17 cellular contexts compared by ENCODE assay signal in the genomic region with DNA sequence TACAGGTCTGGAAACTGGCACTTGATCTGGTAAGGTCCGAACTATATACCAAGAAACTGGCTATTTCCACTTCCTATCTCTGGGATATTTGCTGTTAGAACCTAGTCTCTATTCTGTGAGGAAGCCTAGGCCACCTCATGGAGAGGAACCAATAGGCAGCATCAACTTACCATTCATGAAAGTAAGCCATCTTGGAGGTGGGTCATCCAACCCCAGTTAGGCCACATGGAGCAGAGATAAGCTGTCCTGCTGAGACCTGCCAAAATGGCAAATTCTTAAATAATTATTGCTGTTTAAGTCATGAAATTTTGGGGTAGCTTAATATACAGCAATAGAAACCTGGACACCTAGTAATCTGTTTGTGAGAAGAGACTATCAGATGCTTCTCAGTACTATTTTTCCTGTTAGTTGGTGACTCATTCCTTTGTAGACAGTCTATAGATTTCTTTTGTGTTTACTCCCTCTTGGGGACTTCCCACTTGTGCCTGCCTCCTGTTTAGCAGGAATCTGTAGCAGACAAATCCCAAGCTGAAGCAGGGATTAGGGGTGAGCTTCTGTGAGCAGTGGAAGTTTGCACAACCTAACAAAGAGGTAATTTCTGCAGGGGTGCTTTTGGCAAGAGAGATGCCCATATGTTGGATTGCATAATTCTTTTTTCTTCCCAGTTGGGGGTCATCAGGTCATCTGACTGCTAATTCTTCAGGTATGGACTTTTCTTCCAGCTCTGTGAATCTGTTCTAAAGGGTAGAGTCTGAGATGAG.
DNase-seq lines count a peak whose midpoint lies in the region; ATAC-seq, FAIRE-seq and TF ChIP-seq lines count a peak whose summit lies in the region.
"Had no signal": no experiment of that assay in that cellular context is flagged by ENCODE, and none has a peak within 500 bp of the region (broad histone marks: within the 10 kb centered on the region; RNA-seq: fewer than 3 reads in every experiment).

No MANE protein-coding gene starts in this region.

- TF ChIP-seq EP300 in HepG2 (IDR thresholded peaks at IDR 0.05; ENCODE audit: low read depth in 2 of 2, low read length in 2 of 2) (0 out of 4 replicates have a peak, but pooled peaks of 1 of the 2 experiments have one; percentile 9), HepG2 (CRISPR knock-in tag; IDR thresholded peaks at IDR 0.05; ENCODE audit: borderline replicate concordance) (no peak)

- CTCF ChIA-PET in A673 (lab: Charles Lee) (no interaction called here), HepG2 (lab: Yijun Ruan, JAX; ENCODE audit: low intra/inter-chr PET ratio, low total read pairs) (no interaction called here)
- CTCF ChIA-PET in CD8-positive, alpha-beta memory T cell (lab: Charles Lee): no interaction called here

- H3K9me3 ChIP-seq in A673 (ENCODE audit: low read depth, low read length, poor library complexity, severe bottlenecking) (no peaks in the 10 kb centered on the region), body of pancreas (no peaks in the 10 kb centered on the region), HepG2 (ENCODE audit: low read length) (no peaks in the 10 kb centered on the region)
- H3K9me3 ChIP-seq in CD8-positive, alpha-beta memory T cell (ENCODE audit: low read length): no peaks in the 10 kb centered on the region
- H3K9me3 ChIP-seq: esophagus squamous epithelium, testis had no signal

- WGBS in body of pancreas, 2 donors: 53 to 73% methylated on average over 1 of the region's 1 CpG
- 89% methylated on average over 1 of the region's 1 CpG for WGBS in HepG2 (ENCODE audit: low lambda C conversion rate)
- WGBS in lower leg skin, 2 donors: 95 to 100% methylated on average over 1 of the region's 1 CpG

- peaks cover 1 to 6% of the 10 kb centered on the region in 2 donors for H3K27me3 Mint-ChIP-seq in CD8-positive, alpha-beta memory T cell

- no peaks in the 10 kb centered on the region for H3K36me3 Mint-ChIP-seq in CD8-positive, alpha-beta memory T cell
- H3K36me3 Mint-ChIP-seq: naive thymus-derived CD8-positive, alpha-beta T cell had no signal

- TF ChIP-seq CTCF in A673 (conservative IDR thresholded peaks at IDR 0.05; ENCODE audit: low read depth, low read length) (no peak), body of pancreas (IDR thresholded peaks at IDR 0.05) (no peak), HepG2 (CRISPR knock-in tag; IDR thresholded peaks at IDR 0.05) (no peak), lower leg skin (IDR thresholded peaks at IDR 0.05) (no peak), coronary artery (IDR thresholded peaks at IDR 0.05) (no peak)

- H3K4me2 ChIP-seq in HepG2 (ENCODE audit: low read depth, low read length): peak overlapping the region; percentile 26; the same call in 1 of the 2 replicates

- BruUV-seq in A673 (replicated peaks; lab: Mats Ljungman, UMichigan) (no TSS peak), HepG2 (replicated peaks; lab: Mats Ljungman, UMichigan) (no TSS peak)

- H3K27ac ChIP-seq in A673 (ENCODE audit: low read depth, low read length, poor library complexity, severe bottlenecking) (no peak overlapping the region), body of pancreas (peak overlapping the region; percentile 65 to 80 (median 72)), HepG2 (ENCODE audit: extremely low read length, insufficient read depth, low read length) (no peak overlapping the region), coronary artery (no peak overlapping the region)
- H3K27ac ChIP-seq in CD8-positive, alpha-beta memory T cell (ENCODE audit: low read depth, low read length): no peak overlapping the region
- H3K27ac ChIP-seq: esophagus squamous epithelium, testis had no signal

- TF ChIP-seq POLR2A in body of pancreas (IDR thresholded peaks at IDR 0.05) (no peak), HepG2 (IDR thresholded peaks at IDR 0.05; ENCODE audit: insufficient read depth in 1 of 2, low read depth in 2 of 2, low read length in 2 of 2) (no peak), lower leg skin (IDR thresholded peaks at IDR 0.05) (no peak)

- DNase-seq in A673 (ENCODE audit: low spot score) (peak; percentile 11), HT1080 (ENCODE audit: low read depth) (peak; percentile 10), body of pancreas (peak in 3 of 4 donors; percentile 24 to 43 (median 29)), HepG2 (ENCODE audit: low spot score) (peak; percentile 35), SHP77 (lab: John Stamatoyannopoulos, UW) (no peak), lower leg skin (ENCODE audit: low spot score in 2 of 2) (no peak), coronary artery (ENCODE audit: low spot score) (no peak)
- DNase-seq in CD8-positive, alpha-beta memory T cell: no peak
- DNase-seq: activated CD4-positive, alpha-beta T cell treated with anti-CD3 and anti-CD28 coated beads, Interleukin-2, amount 50 U/mL, for 1 hour; activated naive CD8-positive, alpha-beta T cell treated with anti-CD3 and anti-CD28 coated beads, Interleukin-2, amount 50 U/mL, for 24 hours; activated T-cell treated with anti-CD3 and anti-CD28 coated beads, Interleukin-2, amount 50 U/mL, for 72 hours; COR-L47; cortex of kidney; esophagus squamous epithelium; left ventricle myocardium superior; naive thymus-derived CD8-positive, alpha-beta T cell; testis had no signal

- intact Hi-C loops in A673 (cut with micrococcal nuclease; ENCODE audit: unreplicated experiment): no loop called here
- intact Hi-C loops in body of pancreas (cut with DNase I): no loop called here
- intact Hi-C loops in HepG2 (cut with micrococcal nuclease; ENCODE audit: unreplicated experiment): no loop called here
- intact Hi-C loops in lower leg skin (cut with DNase I; ENCODE audit: low total_unique reads): no loop called here

- no peaks in the 10 kb centered on the region for H4K20me1 ChIP-seq in HepG2 (ENCODE audit: insufficient read depth, low read length)

- no peak for TF ChIP-seq RAD21 in HepG2 (CRISPR knock-in tag; IDR thresholded peaks at IDR 0.05)

- no peak overlapping the region for H3K27ac Mint-ChIP-seq in CD8-positive, alpha-beta memory T cell
- H3K27ac Mint-ChIP-seq: activated naive CD8-positive, alpha-beta T cell treated with anti-CD3 and anti-CD28 coated beads, Interleukin-2, amount 50 U/mL, for 24 hours; naive thymus-derived CD8-positive, alpha-beta T cell had no signal

- ATAC-seq in body of pancreas (peak; percentile 63), HepG2 (peak; percentile 91)
- ATAC-seq: activated naive CD8-positive, alpha-beta T cell treated with anti-CD3 and anti-CD28 coated beads, Interleukin-2, amount 50 U/mL, for 24 hours; activated T-cell treated with anti-CD3 and anti-CD28 coated beads, Interleukin-2, amount 50 U/mL, for 72 hours; naive thymus-derived CD8-positive, alpha-beta T cell had no signal

- H3K27me3 ChIP-seq in A673 (replicated peaks; ENCODE audit: insufficient read depth, low read depth, low read length, poor library complexity) (peaks cover 5% of the 10 kb centered on the region), body of pancreas (no peaks in the 10 kb centered on the region), HepG2 (ENCODE audit: control insufficient read depth in 1 of 2, insufficient read depth in 2 of 2, low read length in 2 of 2) (no peaks in the 10 kb centered on the region)
- H3K27me3 ChIP-seq in CD8-positive, alpha-beta memory T cell (ENCODE audit: insufficient read depth, low read length, poor library complexity, severe bottlenecking): no peaks in the 10 kb centered on the region
- H3K27me3 ChIP-seq: testis had no signal

- no peaks in the 10 kb centered on the region for H3K4me1 Mint-ChIP-seq in CD8-positive, alpha-beta memory T cell
- H3K4me1 Mint-ChIP-seq: activated naive CD8-positive, alpha-beta T cell treated with anti-CD3 and anti-CD28 coated beads, Interleukin-2, amount 50 U/mL, for 24 hours; naive thymus-derived CD8-positive, alpha-beta T cell had no signal

- H3K4me3 ChIP-seq in A673 (ENCODE audit: low read depth, low read length, poor library complexity, severe bottlenecking): no peak overlapping the region
- no peak overlapping the region for H3K4me3 ChIP-seq in body of pancreas
- no peak overlapping the region for H3K4me3 ChIP-seq in HepG2 (replicated peaks in 1 of 3; ENCODE audit: insufficient read depth in 1 of 3, low read depth in 2 of 3, low read length in 3 of 3)
- H3K4me3 ChIP-seq in CD8-positive, alpha-beta memory T cell (ENCODE audit: low read length): no peak overlapping the region
- no peak overlapping the region for H3K4me3 ChIP-seq in lower leg skin (ENCODE audit: low read depth, poor library complexity, severe bottlenecking)
- no peak overlapping the region for H3K4me3 ChIP-seq in coronary artery
- H3K4me3 ChIP-seq: esophagus squamous epithelium, testis had no signal

- no peak overlapping the region for H3K9ac ChIP-seq in HepG2 (ENCODE audit: insufficient read depth, low read depth, low read length)

- H2AFZ ChIP-seq in HepG2 (ENCODE audit: low read length): no peak overlapping the region

- H3K4me1 ChIP-seq in A673 (ENCODE audit: insufficient read depth, low read length, poor library complexity, severe bottlenecking) (no peaks in the 10 kb centered on the region), body of pancreas (peaks cover 44% of the 10 kb centered on the region), HepG2 (ENCODE audit: insufficient read depth, low read length) (peaks cover 25% of the 10 kb centered on the region)
- no peaks in the 10 kb centered on the region for H3K4me1 ChIP-seq in CD8-positive, alpha-beta memory T cell (ENCODE audit: insufficient read depth, low read length)
- H3K4me1 ChIP-seq: testis had no signal

- no peaks in the 10 kb centered on the region for H3K36me3 ChIP-seq in A673 (ENCODE audit: insufficient read depth, low read length, poor library complexity, severe bottlenecking)
- no peaks in the 10 kb centered on the region for H3K36me3 ChIP-seq in body of pancreas (replicated peaks in 1 of 2; ENCODE audit: insufficient read depth in 1 of 2, low read depth in 2 of 2)
- no peaks in the 10 kb centered on the region for H3K36me3 ChIP-seq in HepG2 (replicated peaks in 1 of 2; ENCODE audit: control insufficient read depth in 1 of 2, insufficient read depth in 2 of 2, low read length in 2 of 2)
- H3K36me3 ChIP-seq in CD8-positive, alpha-beta memory T cell (ENCODE audit: insufficient read depth, low read length): no peaks in the 10 kb centered on the region
- H3K36me3 ChIP-seq: esophagus squamous epithelium had no signal

- no peak for FAIRE-seq in HepG2 (lab: Jason Lieb, UNC)

- H3K9me3 Mint-ChIP-seq in CD8-positive, alpha-beta memory T cell: peaks cover 0 to 7% (median 0%) of the 10 kb centered on the region in 5 donors
- H3K9me3 Mint-ChIP-seq: activated naive CD8-positive, alpha-beta T cell treated with anti-CD3 and anti-CD28 coated beads, Interleukin-2, amount 50 U/mL, for 24 hours; activated T-cell treated with anti-CD3 and anti-CD28 coated beads, Interleukin-2, amount 50 U/mL, for 72 hours had no signal

- no peaks in the 10 kb centered on the region for H3K79me2 ChIP-seq in HepG2 (ENCODE audit: insufficient read depth, low read length)

- POLR2A ChIA-PET in A673 (lab: Charles Lee; ENCODE audit: low non-redundant PET) (no interaction called here), HepG2 (lab: Yijun Ruan, JAX) (no interaction called here)
- POLR2A ChIA-PET in CD8-positive, alpha-beta memory T cell (lab: Charles Lee): no interaction called here

- no peak overlapping the region for H3K4me3 Mint-ChIP-seq in CD8-positive, alpha-beta memory T cell
- H3K4me3 Mint-ChIP-seq: activated naive CD8-positive, alpha-beta T cell treated with anti-CD3 and anti-CD28 coated beads, Interleukin-2, amount 50 U/mL, for 24 hours; activated T-cell treated with anti-CD3 and anti-CD28 coated beads, Interleukin-2, amount 50 U/mL, for 72 hours; naive thymus-derived CD8-positive, alpha-beta T cell had no signal

- in situ Hi-C loops in HepG2 (cut with HindIII; ENCODE audit: extremely low pct_ligation_motif_present, low pct_unique_long_range_greater_than_20kb): no loop called here

Comparison
In these comparisons a context has a peak if more than half of its experiments do, and no peak if none do; other contexts are left out.
1. DNase-seq: peak in A673 (single experiment), HT1080 (single experiment), body of pancreas (3 of 4) and HepG2 (single experiment); none in SHP77 (0 of 2), CD8-positive, alpha-beta memory T cell (0 of 5), lower leg skin (0 of 2) and coronary artery (single experiment).
2. H3K27ac ChIP-seq: peak in body of pancreas (4 of 4); none in A673 (single experiment), HepG2 (single experiment), CD8-positive, alpha-beta memory T cell (single experiment) and coronary artery (0 of 2).